10 cellular contexts compared by ENCODE assay signal in the genomic region with DNA sequence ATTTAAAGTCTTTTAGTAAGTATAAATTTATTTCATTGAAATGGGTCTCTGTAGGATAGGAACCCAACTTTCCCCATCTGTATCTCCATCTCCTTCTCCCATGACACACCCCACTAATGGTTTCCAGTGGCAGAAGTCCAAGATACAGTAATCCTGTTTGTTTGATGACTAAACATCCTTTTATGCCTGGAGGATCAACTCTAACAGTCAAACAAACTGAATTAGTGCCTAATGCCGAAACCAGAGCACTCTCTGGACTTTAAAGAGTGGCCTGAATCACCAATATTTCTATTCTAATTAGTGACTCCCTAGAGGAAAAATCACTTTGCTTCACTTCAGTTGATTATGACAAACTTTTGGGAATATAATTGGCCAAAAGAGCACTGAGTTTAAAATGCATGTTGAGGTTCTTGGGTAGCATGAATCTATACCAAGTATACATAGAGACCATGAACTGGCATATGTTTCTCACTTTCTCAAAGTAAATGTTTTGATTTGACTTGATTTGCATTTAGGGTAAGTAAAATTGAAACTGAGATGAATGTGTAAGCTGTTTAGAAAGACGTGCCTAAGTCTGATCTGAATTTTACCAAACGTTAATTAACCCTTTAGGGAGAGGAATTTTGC.
DNase-seq lines count a peak whose midpoint lies in the region; ATAC-seq and TF ChIP-seq lines count a peak whose summit lies in the region.
"Had no signal": no experiment of that assay in that cellular context is flagged by ENCODE, and none has a peak within 500 bp of the region (broad histone marks: within the 10 kb centered on the region; RNA-seq: fewer than 3 reads in every experiment).

No MANE protein-coding gene starts in this region.

- TF ChIP-seq CTCF in fibroblast of the aortic adventitia (IDR thresholded peaks at IDR 0.05; ENCODE audit: insufficient read depth, low read length) (no peak), GM13976 (IDR thresholded peaks at IDR 0.05; ENCODE audit: borderline replicate concordance, control extremely low read depth, extremely low read depth, insufficient read depth, missing control alignments) (no peak)

- DNase-seq in AG08395 (ENCODE audit: low spot score), result peak; percentile 83
- peak; percentile 84 for DNase-seq in HS-27A (ENCODE audit: low read depth)
- DNase-seq in RKO (ENCODE audit: low spot score), result peak; percentile 45
- peak; percentile 57 for DNase-seq in fibroblast of the aortic adventitia (ENCODE audit: low read depth)
- no peak for DNase-seq in activated CD4-positive, alpha-beta T cell treated with anti-CD3 and anti-CD28 coated beads, Interleukin-2, amount 50 U/mL, for 4 hours
- DNase-seq in NCI-H1694 treated with DMSO at 0.1 percent for 48 hours (lab: John Stamatoyannopoulos, UW), result no peak
- no peak for DNase-seq in GM13976 (ENCODE audit: low spot score)
- DNase-seq: activated T-cell treated with anti-CD3 and anti-CD28 coated beads, Interleukin-2, amount 50 U/mL, for 4 hours; Kasumi-1 had no signal

- no peak for ATAC-seq in HG02970 (IDR thresholded peaks at IDR 0.05; ENCODE audit: low FRiP score, unreplicated experiment)
- ATAC-seq: activated T-cell treated with anti-CD3 and anti-CD28 coated beads, Interleukin-2, amount 50 U/mL, for 4 hours had no signal

- in situ Hi-C loops in GM13976 (cut with MboI; ENCODE audit: low sequenced_read_pairs, unreplicated experiment), result no loop called here

- H3K4me3 ChIP-seq in fibroblast of the aortic adventitia (ENCODE audit: low read depth, low read length), result no peak overlapping the region

Comparison
In these comparisons a context has a peak if more than half of its experiments do, and no peak if none do; other contexts are left out.
1. DNase-seq: peak in AG08395 (single experiment), HS-27A (single experiment), RKO (single experiment) and fibroblast of the aortic adventitia (single experiment); none in activated CD4-positive, alpha-beta T cell treated with anti-CD3 and anti-CD28 coated beads, Interleukin-2, amount 50 U/mL, for 4 hours (0 of 2), NCI-H1694 treated with DMSO at 0.1 percent for 48 hours (single experiment) and GM13976 (single experiment).